ENCODE assay signal across 17 cellular contexts in genomic region chr9:18498947-18499585, GRCh38. TPM values are rescaled to one million over a fixed set of nuclear protein-coding genes. Genes with fewer than 3 reads are reported as not detected.
"Had no signal": no experiment of that assay in that cellular context is flagged by ENCODE, and none has a peak within 500 bp of the region (broad histone marks: within the 10 kb centered on the region; RNA-seq: fewer than 3 reads in every experiment).

No MANE protein-coding gene starts in this region.

- H3K27ac ChIP-seq: brain microvascular endothelial cell, colonic mucosa, epithelial cell of prostate, left lung, ovary, thyroid gland had no signal

- H3K4me1 ChIP-seq: colonic mucosa, thyroid gland had no signal

- H3K4me3 ChIP-seq: colonic mucosa, left lung, ovary, thyroid gland had no signal

- H3K27me3 ChIP-seq: brain microvascular endothelial cell, colonic mucosa, left lung, ovary, thyroid gland had no signal

- H3K9me3 ChIP-seq: colonic mucosa, left lung, ovary, thyroid gland had no signal

- ATAC-seq: activated naive CD8-positive, alpha-beta T cell treated with anti-CD3 and anti-CD28 coated beads, Interleukin-2, amount 50 U/mL, for 24 hours; naive thymus-derived CD4-positive, alpha-beta T cell; stimulated activated naive B cell treated with anti-CD40 and anti-IgM and Interleukin-4, amounts not matched to agents 10 μg/mL and 1 μg/mL and 100 μg/mL, for 72 hours had no signal

- DNase-seq: activated CD4-positive, CD25-positive, alpha-beta regulatory T cell treated with anti-CD3 and anti-CD28 coated beads, Interleukin-2, amount 50 U/mL, for 72 hours; activated CD8-positive, alpha-beta memory T cell treated with anti-CD3 and anti-CD28 coated beads for 24 hours; activated CD8-positive, alpha-beta memory T cell treated with anti-CD3 and anti-CD28 coated beads, Interleukin-2, amount 50 U/mL, for 48 hours; activated effector memory CD4-positive, alpha-beta T cell treated with Interleukin-2 at 50 U/mL for 16 hours; activated naive CD4-positive, alpha-beta T cell treated with anti-CD3 and anti-CD28 coated beads, Interleukin-2, amount 10 ng/mL, durations not matched to agents 7 days and 5 days; activated naive CD8-positive, alpha-beta T cell treated with anti-CD3 and anti-CD28 coated beads, Interleukin-2, amount 50 U/mL, for 24 hours; activated T-cell treated with anti-CD3 and anti-CD28 coated beads, Interleukin-2, amount 50 U/mL, for 48 hours; anterior cingulate cortex; brain microvascular endothelial cell; colonic mucosa; endodermal cell; left lung; naive thymus-derived CD4-positive, alpha-beta T cell; ovary; stimulated activated naive B cell treated with anti-CD40 and anti-IgM and Interleukin-4, amounts not matched to agents 10 μg/mL and 1 μg/mL and 100 μg/mL, for 72 hours; thyroid gland had no signal

- H3K36me3 ChIP-seq: brain microvascular endothelial cell, colonic mucosa, left lung, ovary, thyroid gland had no signal

RNA-seq across cellular contexts. Expression of gene ADAMTSL1, which starts 25.1 kb away (rescaled TPM):
- total RNA-seq: naive thymus-derived CD4-positive, alpha-beta T cell had no signal
